In genomic region chr22:30565341-30565740, GRCh38 we compare ENCODE assay signal across 32 cellular contexts. TPM values are rescaled to one million over a fixed set of nuclear protein-coding genes. Genes with fewer than 3 reads are reported as not detected.
DNase-seq lines count a peak whose midpoint lies in the region; ATAC-seq and TF ChIP-seq lines count a peak whose summit lies in the region.
"Had no signal": no experiment of that assay in that cellular context is flagged by ENCODE, and none has a peak within 500 bp of the region (broad histone marks: within the 10 kb centered on the region; RNA-seq: fewer than 3 reads in every experiment).

No MANE protein-coding gene starts in this region.

- no peaks in the 10 kb centered on the region for H3K27me3 ChIP-seq in uterus
- H3K27me3 ChIP-seq: ascending aorta; BLaER1 treated with 17β-estradiol and CSF1 and Interleukin-3, amounts not matched to agents 10 nM and 100 nM had no signal

- peaks cover 0 to 17% (median 0%) of the 10 kb centered on the region in 5 donors for H3K27me3 Mint-ChIP-seq in naive thymus-derived CD8-positive, alpha-beta T cell

- no peaks in the 10 kb centered on the region for H3K9me3 Mint-ChIP-seq in naive thymus-derived CD8-positive, alpha-beta T cell
- H3K9me3 Mint-ChIP-seq: activated CD4-positive, alpha-beta memory T cell treated with anti-CD3 and anti-CD28 coated beads, Interleukin-2, amount 10 ng/mL, durations not matched to agents 7 days and 5 days; activated naive CD4-positive, alpha-beta T cell treated with anti-CD3 and anti-CD28 coated beads, Interleukin-2, amount 50 U/mL, for 72 hours; naive thymus-derived CD4-positive, alpha-beta T cell; T-helper 1 cell treated with Interleukin-12 subunit alpha and Interleukin-12 subunit beta and Interleukin-4 antibody, amounts not matched to agents 30 μg/mL and 1 μg/mL, for 36 hours; type B pancreatic cell had no signal

- H3K36me3 ChIP-seq in uterus = no peaks in the 10 kb centered on the region
- H3K36me3 ChIP-seq: ascending aorta; BLaER1 treated with 17β-estradiol and CSF1 and Interleukin-3, amounts not matched to agents 10 nM and 100 nM had no signal

- H3K9me3 ChIP-seq in uterus = no peaks in the 10 kb centered on the region
- H3K9me3 ChIP-seq: ascending aorta; BLaER1 treated with 17β-estradiol and CSF1 and Interleukin-3, amounts not matched to agents 10 nM and 100 nM had no signal

- POLR2A ChIA-PET in naive thymus-derived CD8-positive, alpha-beta T cell (lab: Charles Lee) = interaction anchor here (0.5 kb wide), 1 partner anchor 418 kb away, joined by 5 read pairs; no protein-coding TSS in a partner anchor

- no peak for TF ChIP-seq POLR2A in uterus (IDR thresholded peaks at IDR 0.05)

- peaks cover 0 to 1% (median 0%) of the 10 kb centered on the region in 4 donors for H3K4me1 Mint-ChIP-seq in naive thymus-derived CD8-positive, alpha-beta T cell
- H3K4me1 Mint-ChIP-seq: activated CD4-positive, alpha-beta memory T cell treated with anti-CD3 and anti-CD28 coated beads, Interleukin-2, amount 10 ng/mL, durations not matched to agents 7 days and 5 days; mesothelial cell of epicardium; naive thymus-derived CD4-positive, alpha-beta T cell had no signal

- in situ Hi-C loops in ACHN (cut with HindIII; ENCODE audit: low pct_ligation_motif_present, low pct_unique_long_range_greater_than_20kb, low sequenced_read_pairs) = no loop called here

- H3K36me3 Mint-ChIP-seq in naive thymus-derived CD8-positive, alpha-beta T cell = no peaks in the 10 kb centered on the region
- H3K36me3 Mint-ChIP-seq: activated naive CD4-positive, alpha-beta T cell treated with anti-CD3 and anti-CD28 coated beads, Interleukin-2, amount 50 U/mL, for 72 hours; mesothelial cell of epicardium; type B pancreatic cell had no signal

- TF ChIP-seq CTCF in cardiac fibroblast (IDR thresholded peaks at IDR 0.05; ENCODE audit: low read depth, low read length) = no peak
- no peak for TF ChIP-seq CTCF in uterus (IDR thresholded peaks at IDR 0.05)

- H3K27ac ChIP-seq in uterus = no peak overlapping the region
- H3K27ac ChIP-seq: ascending aorta; BLaER1 treated with 17β-estradiol and CSF1 and Interleukin-3, amounts not matched to agents 10 nM and 100 nM had no signal

- no peak overlapping the region for H3K4me3 Mint-ChIP-seq in naive thymus-derived CD8-positive, alpha-beta T cell
- H3K4me3 Mint-ChIP-seq: activated CD4-positive, alpha-beta memory T cell treated with anti-CD3 and anti-CD28 coated beads, Interleukin-2, amount 10 ng/mL, durations not matched to agents 7 days and 5 days; mesothelial cell of epicardium; naive thymus-derived CD4-positive, alpha-beta T cell; T-helper 1 cell treated with Interleukin-12 subunit alpha and Interleukin-12 subunit beta and Interleukin-4 antibody, amounts not matched to agents 30 μg/mL and 1 μg/mL, for 36 hours; type B pancreatic cell had no signal

- intact Hi-C loops in uterus (cut with DNase I; ENCODE audit: low total_unique reads) = no loop called here

- H3K4me3 ChIP-seq in cardiac fibroblast (replicated peaks in 1 of 2; ENCODE audit: low read depth in 2 of 2, low read length in 2 of 2) (no peak overlapping the region), uterus (no peak overlapping the region)
- H3K4me3 ChIP-seq: ascending aorta; BLaER1 treated with 17β-estradiol and CSF1 and Interleukin-3, amounts not matched to agents 10 nM and 100 nM; GM12878 had no signal

- ATAC-seq in HG02759 (IDR thresholded peaks at IDR 0.05; ENCODE audit: unreplicated experiment) = no peak
- ATAC-seq in naive thymus-derived CD8-positive, alpha-beta T cell = no peak
- ATAC-seq: activated naive CD4-positive, alpha-beta T cell treated with anti-CD3 and anti-CD28 coated beads, Interleukin-2, amount 50 U/mL, for 72 hours; GM12878; naive thymus-derived CD4-positive, alpha-beta T cell had no signal

- DNase-seq in ACHN (peak; percentile 35), HCEC 1CT (peak; percentile 11), cardiac fibroblast (ENCODE audit: low read depth in 2 of 2) (peak; percentile 21 to 38), kidney tubule cell (ENCODE audit: low spot score) (peak; percentile 15), NK-92 (lab: John Stamatoyannopoulos, UW; ENCODE audit: unreplicated experiment) (no peak), uterus (no peak)
- no peak for DNase-seq in naive thymus-derived CD8-positive, alpha-beta T cell
- DNase-seq: activated CD4-positive, alpha-beta memory T cell treated with anti-CD3 and anti-CD28 coated beads, Interleukin-2, amount 10 ng/mL, durations not matched to agents 7 days and 5 days; activated CD4-positive, CD25-positive, alpha-beta regulatory T cell treated with anti-CD3 and anti-CD28 coated beads, Interleukin-2, amount 50 U/mL, for 72 hours; activated CD8-positive, alpha-beta memory T cell treated with anti-CD3 and anti-CD28 coated beads, Interleukin-2, amount 50 U/mL, for 48 hours; central memory CD4-positive, alpha-beta T cell; COR-L47; naive thymus-derived CD4-positive, alpha-beta T cell; NCI-H1105 treated with DMSO at 0.1 percent for 48 hours; NCI-H2081 treated with DMSO at 0.1 percent for 48 hours; NCI-H345; NCI-H748 treated with DMSO at 0.1 percent for 48 hours; RPMI8226; stimulated activated CD4-positive, alpha-beta T cell treated with anti-CD3 and anti-CD28 coated beads, Interleukin-2, amount 100 ng/mL, for 48 hours had no signal

- no peak overlapping the region for H3K27ac Mint-ChIP-seq in naive thymus-derived CD8-positive, alpha-beta T cell
- H3K27ac Mint-ChIP-seq: activated CD4-positive, alpha-beta memory T cell treated with anti-CD3 and anti-CD28 coated beads, Interleukin-2, amount 10 ng/mL, durations not matched to agents 7 days and 5 days; activated naive CD4-positive, alpha-beta T cell treated with anti-CD3 and anti-CD28 coated beads, Interleukin-2, amount 50 U/mL, for 72 hours; mesothelial cell of epicardium; naive thymus-derived CD4-positive, alpha-beta T cell; T-helper 1 cell treated with Interleukin-12 subunit alpha and Interleukin-12 subunit beta and Interleukin-4 antibody, amounts not matched to agents 30 μg/mL and 1 μg/mL, for 36 hours had no signal

- H3K4me1 ChIP-seq in uterus = no peaks in the 10 kb centered on the region
- H3K4me1 ChIP-seq: ascending aorta; BLaER1 treated with 17β-estradiol and CSF1 and Interleukin-3, amounts not matched to agents 10 nM and 100 nM had no signal

RNA-seq across cellular contexts. Expression of gene GAL3ST1, which starts 9.1 kb away (rescaled TPM):
- total RNA-seq in uterus = 1 to 10 TPM in 2 of 4 donors, under 1 TPM in 1, not detected in 1; 0.26 to 6.6 (median 1.2) TPM
- 1 to 10 TPM; 1.6 to 2.7 TPM for total RNA-seq in naive thymus-derived CD8-positive, alpha-beta T cell
- 1 to 10 TPM in 1 of 3 donors, not detected in 2; 1.1 TPM for polyA plus RNA-seq in naive thymus-derived CD8-positive, alpha-beta T cell
- total RNA-seq: activated CD4-positive, alpha-beta memory T cell treated with anti-CD3 and anti-CD28 coated beads, Interleukin-2, amount 10 ng/mL, durations not matched to agents 7 days and 5 days; ascending aorta; endothelial cell of umbilical vein; GM12878; MCF 10A had no signal
- polyA plus RNA-seq: endothelial cell of umbilical vein, GM12878, keratinocyte had no signal

RNA-seq across cellular contexts. Expression of gene SEC14L6, which starts 18.8 kb away (rescaled TPM):
- total RNA-seq in uterus = 1 to 10 TPM in 2 of 4 donors, under 1 TPM in 1, not detected in 1; under 0.01 to 4.8 (median 4.0) TPM
- not detected for total RNA-seq in naive thymus-derived CD8-positive, alpha-beta T cell
- not detected for polyA plus RNA-seq in naive thymus-derived CD8-positive, alpha-beta T cell
- total RNA-seq: activated CD4-positive, alpha-beta memory T cell treated with anti-CD3 and anti-CD28 coated beads, Interleukin-2, amount 10 ng/mL, durations not matched to agents 7 days and 5 days; activated naive CD4-positive, alpha-beta T cell treated with anti-CD3 and anti-CD28 coated beads, Interleukin-2, amount 50 U/mL, for 72 hours; ascending aorta; GM12878; MCF 10A; naive thymus-derived CD4-positive, alpha-beta T cell; SK-MEL-5 had no signal
- polyA plus RNA-seq: GM12878; keratinocyte; naive thymus-derived CD4-positive, alpha-beta T cell had no signal

RNA-seq across cellular contexts. Expression of gene PES1, which starts 26.4 kb away (rescaled TPM):
- total RNA-seq in uterus = 10 to 100 TPM; 13.5 to 67.5 (median 44.9) TPM
- total RNA-seq in naive thymus-derived CD8-positive, alpha-beta T cell = 10 to 100 TPM; 60.4 to 70.2 TPM
- polyA plus RNA-seq in naive thymus-derived CD8-positive, alpha-beta T cell = 10 to 100 TPM; 34.0 to 57.8 (median 34.3) TPM

RNA-seq across cellular contexts. Expression of gene TCN2, which starts 41.6 kb away (rescaled TPM):
- total RNA-seq in uterus = 10 to 100 TPM; 21.8 to 44.5 (median 30.3) TPM
- under 1 TPM in 1 of 2 experiments, not detected in 1; 0.62 TPM for total RNA-seq in naive thymus-derived CD8-positive, alpha-beta T cell
- under 1 TPM in 1 of 3 donors, not detected in 2; 0.20 TPM for polyA plus RNA-seq in naive thymus-derived CD8-positive, alpha-beta T cell

RNA-seq across cellular contexts. Expression of gene SEC14L4, which starts 59.8 kb away (rescaled TPM):
- total RNA-seq in uterus = under 1 TPM in 1 of 4 donors, not detected in 3; 0.41 TPM
- total RNA-seq in naive thymus-derived CD8-positive, alpha-beta T cell = not detected
- polyA plus RNA-seq in naive thymus-derived CD8-positive, alpha-beta T cell = not detected
- total RNA-seq: activated CD4-positive, alpha-beta memory T cell treated with anti-CD3 and anti-CD28 coated beads, Interleukin-2, amount 10 ng/mL, durations not matched to agents 7 days and 5 days; ascending aorta; endothelial cell of umbilical vein; GM12878; MCF 10A; naive thymus-derived CD4-positive, alpha-beta T cell; osteocyte had no signal
- polyA plus RNA-seq: endothelial cell of umbilical vein; GM12878; naive thymus-derived CD4-positive, alpha-beta T cell had no signal

Comparison
In these comparisons a context has a peak if more than half of its experiments do, and no peak if none do; other contexts are left out.
1. DNase-seq: peak in ACHN (single experiment), HCEC 1CT (single experiment), cardiac fibroblast (2 of 2) and kidney tubule cell (single experiment); none in NK-92 (single experiment), uterus (0 of 2) and naive thymus-derived CD8-positive, alpha-beta T cell (0 of 10).